ENCODE assay signal across 1 cellular context in genomic region chr22:30426395-30427353, GRCh38.
A peak's percentile ranks its signal among the peaks of the same experiment; 100 is the strongest.
TF ChIP-seq lines count a peak whose summit lies in the region.

No MANE protein-coding gene starts in this region.

TF ChIP-seq in K562, 482 proteins besides CTCF, POLR2A, EP300 and RAD21 (continues in another document):
- TF ChIP-seq ZFP36 (IDR thresholded peaks at IDR 0.05; ENCODE audit: low read depth, low read length, partially characterized antibody), result peak; percentile 96
- no peak for TF ChIP-seq EWSR1 (IDR thresholded peaks at IDR 0.05; ENCODE audit: borderline replicate concordance, low read depth, partially characterized antibody)
- TF ChIP-seq PML (IDR thresholded peaks at IDR 0.05; ENCODE audit: low read length), result no peak
- TF ChIP-seq SMAD1 (IDR thresholded peaks at IDR 0.05; ENCODE audit: low read depth, low read length, partially characterized antibody), result no peak
- TF ChIP-seq CTCFL (IDR thresholded peaks at IDR 0.05; ENCODE audit: borderline replicate concordance, insufficient read depth, low read depth, low read length, poor library complexity, severe bottlenecking), result peak; percentile 75
- no peak for TF ChIP-seq HES1 (IDR thresholded peaks at IDR 0.05; ENCODE audit: low read depth)
- TF ChIP-seq NUFIP1 (IDR thresholded peaks at IDR 0.05; ENCODE audit: partially characterized antibody), result no peak
- no peak for TF ChIP-seq SNRNP70 (optimal IDR thresholded peaks at IDR 0.05; ENCODE audit: low read depth, low read length)
- TF ChIP-seq RBM34 (IDR thresholded peaks at IDR 0.05; ENCODE audit: borderline replicate concordance, insufficient read depth, low read length), result no peak
- peak; percentile 57 for TF ChIP-seq CHD4 (IDR thresholded peaks at IDR 0.05; ENCODE audit: insufficient read depth, insufficient replicate concordance, low read depth, low read length, poor library complexity, severe bottlenecking)
- no peak for TF ChIP-seq ZBTB7A (IDR thresholded peaks at IDR 0.05; ENCODE audit: borderline replicate concordance, control insufficient read depth, low read depth, low read length)
- TF ChIP-seq BCOR (IDR thresholded peaks at IDR 0.05), result peak; percentile 90
- TF ChIP-seq NR2C2 (CRISPR knock-in tag; IDR thresholded peaks at IDR 0.05), result no peak
- 0 out of 2 replicates have a peak, but pooled peaks have one; percentile 33 for TF ChIP-seq NR2C2 (tag; IDR thresholded peaks at IDR 0.05)
- no peak for TF ChIP-seq NCOA1 (IDR thresholded peaks at IDR 0.05; ENCODE audit: low read depth)
- no peak for TF ChIP-seq ZNF239 (CRISPR knock-in tag; IDR thresholded peaks at IDR 0.05)
- no peak for TF ChIP-seq MIER1 (IDR thresholded peaks at IDR 0.05; ENCODE audit: low read depth)
- peak; percentile 58; the same call in 1 of the 2 replicates for TF ChIP-seq ADNP (tag; IDR thresholded peaks at IDR 0.05)
- no peak for TF ChIP-seq ZNF717 (CRISPR knock-in tag; IDR thresholded peaks at IDR 0.05)
- no peak for TF ChIP-seq SLC30A9 (CRISPR knock-in tag; IDR thresholded peaks at IDR 0.05)
- no peak for TF ChIP-seq ASH1L (IDR thresholded peaks at IDR 0.05; ENCODE audit: borderline replicate concordance, low read depth, partially characterized antibody)
- TF ChIP-seq MCM2 (IDR thresholded peaks at IDR 0.05; ENCODE audit: low read depth), result no peak
- no peak for TF ChIP-seq ZNF282 (CRISPR knock-in tag; IDR thresholded peaks at IDR 0.05)
- 0 out of 2 replicates have a peak, but pooled peaks have one; percentile 20 for TF ChIP-seq ZNF589 (CRISPR knock-in tag; IDR thresholded peaks at IDR 0.05; ENCODE audit: low read depth)
- TF ChIP-seq ZNF449 (CRISPR knock-in tag; IDR thresholded peaks at IDR 0.05), result no peak
- TF ChIP-seq U2AF2 (optimal IDR thresholded peaks at IDR 0.05; ENCODE audit: low read depth, low read length), result no peak
- 0 out of 2 replicates have a peak, but pooled peaks have one; percentile 61 for TF ChIP-seq PTBP1 (IDR thresholded peaks at IDR 0.05; ENCODE audit: low read depth, low read length)
- TF ChIP-seq PRDM10 (IDR thresholded peaks at IDR 0.05; ENCODE audit: partially characterized antibody), result peak; percentile 64
- no peak for TF ChIP-seq SRSF7 (optimal IDR thresholded peaks at IDR 0.05; ENCODE audit: low read depth, low read length)
- TF ChIP-seq ERF (CRISPR knock-in tag; IDR thresholded peaks at IDR 0.05), result no peak
- no peak for TF ChIP-seq IRF9 (tag; IDR thresholded peaks at IDR 0.05)
- TF ChIP-seq NCOA4 (IDR thresholded peaks at IDR 0.05; ENCODE audit: partially characterized antibody), result no peak
- peak; percentile 89 for TF ChIP-seq SMARCA5 (IDR thresholded peaks at IDR 0.05)
- peak; percentile 57 for TF ChIP-seq BRD9 (IDR thresholded peaks at IDR 0.05; ENCODE audit: low read depth, partially characterized antibody)
- TF ChIP-seq ZKSCAN3 (CRISPR knock-in tag; IDR thresholded peaks at IDR 0.05), result no peak
- no peak for TF ChIP-seq HDAC1 (IDR thresholded peaks at IDR 0.05)
- TF ChIP-seq ZNF274 (IDR thresholded peaks at IDR 0.05; ENCODE audit: borderline replicate concordance, low read depth, low read length), result no peak
- no peak for TF ChIP-seq TSHZ1 (CRISPR knock-in tag; IDR thresholded peaks at IDR 0.05)
- peak in 1 of 2 experiments; percentile 65; a peak in 2 of 4 replicates for TF ChIP-seq KDM1A (IDR thresholded peaks at IDR 0.05)
- TF ChIP-seq ARID4B (CRISPR knock-in tag; IDR thresholded peaks at IDR 0.05), result 0 out of 2 replicates have a peak, but pooled peaks have one; percentile 40
- no peak for TF ChIP-seq SIX5 (IDR thresholded peaks at IDR 0.05; ENCODE audit: borderline replicate concordance in 1 of 2, insufficient read depth in 1 of 2, low read depth in 1 of 2, low read length in 2 of 2)
- TF ChIP-seq HNRNPL (IDR thresholded peaks at IDR 0.05; ENCODE audit: low read depth, low read length), result peak; percentile 20; the same call in 1 of the 2 replicates
- no peak for TF ChIP-seq CHD1 (IDR thresholded peaks at IDR 0.05; ENCODE audit: low read length)
- no peak for TF ChIP-seq CHD2 (IDR thresholded peaks at IDR 0.05; ENCODE audit: low read depth, low read length)
- no peak for TF ChIP-seq STAT5A (IDR thresholded peaks at IDR 0.05; ENCODE audit: borderline replicate concordance, low read length)
- no peak for TF ChIP-seq MBD1 (CRISPR knock-in tag; IDR thresholded peaks at IDR 0.05)
- TF ChIP-seq MTA3 (IDR thresholded peaks at IDR 0.05; ENCODE audit: borderline replicate concordance), result 0 out of 2 replicates have a peak, but pooled peaks have one; percentile 16
- TF ChIP-seq HDAC2 (IDR thresholded peaks at IDR 0.05), result 0 out of 2 replicates have a peak, but pooled peaks have one; percentile 21
- no peak for TF ChIP-seq MBD2 (IDR thresholded peaks at IDR 0.05; ENCODE audit: borderline replicate concordance, low read depth)
- TF ChIP-seq GTF2F1 (IDR thresholded peaks at IDR 0.05; ENCODE audit: low read depth, low read length), result no peak
